ENCODE assay signal across 25 cellular contexts in the genomic region with DNA sequence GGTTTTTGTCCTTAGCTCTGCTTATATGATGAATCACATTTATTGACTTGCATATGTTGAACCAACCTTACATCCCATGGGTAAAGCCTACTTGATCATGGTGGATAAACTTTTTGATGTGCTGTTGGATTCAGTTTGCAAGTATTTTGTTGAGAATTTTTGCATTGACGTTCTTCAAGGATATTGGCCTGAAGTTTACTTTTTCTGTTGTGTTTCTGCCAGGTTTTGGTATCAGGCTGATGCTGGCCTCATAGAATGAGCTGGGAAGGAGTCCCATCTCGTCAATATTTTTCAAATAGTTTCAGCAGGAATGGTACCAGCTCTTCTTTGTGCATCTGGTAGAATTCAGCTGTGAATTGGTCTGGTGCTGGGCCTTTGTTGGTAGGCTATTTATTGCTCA.
"Had no signal": no experiment of that assay in that cellular context is flagged by ENCODE, and none has a peak within 500 bp of the region (broad histone marks: within the 10 kb centered on the region; RNA-seq: fewer than 3 reads in every experiment).

No MANE protein-coding gene starts in this region.

- H3K36me3 ChIP-seq: neural progenitor cell, ovary, right lobe of liver, sigmoid colon, stomach, thoracic aorta, thyroid gland, tibial nerve, upper lobe of left lung, vagina had no signal

- H3K27ac ChIP-seq: neural progenitor cell, ovary, parathyroid adenoma, psoas muscle, right lobe of liver, sigmoid colon, stomach, thoracic aorta, thyroid gland, tibial nerve, upper lobe of left lung, vagina had no signal

- FAIRE-seq: small intestine, urothelium cell line had no signal

- H2AFZ ChIP-seq: neural progenitor cell, parathyroid adenoma had no signal

- H3K9me3 ChIP-seq: ovary, psoas muscle, right lobe of liver, thoracic aorta, thyroid gland, tibial nerve, upper lobe of left lung, vagina had no signal

- H3K27me3 ChIP-seq: neural progenitor cell, ovary, right lobe of liver, sigmoid colon, stomach, thyroid gland, tibial nerve, upper lobe of left lung, vagina had no signal

- DNase-seq: natural killer cell; occipital lobe; ovary; posterior cingulate gyrus; psoas muscle; right cardiac atrium; right lobe of liver; sigmoid colon; small intestine; stimulated activated CD4-positive, alpha-beta T cell treated with anti-CD3 and anti-CD28 coated beads, Interleukin-15, amount 100 ng/mL, for 24 hours; stimulated activated CD4-positive, alpha-beta T cell treated with anti-CD3 and anti-CD28 coated beads, Interleukin-2, amount 100 ng/mL, for 24 hours; stimulated activated CD4-positive, alpha-beta T cell treated with anti-CD3 and anti-CD28 coated beads, Interleukin-2, amount 100 ng/mL, for 48 hours; stimulated activated CD4-positive, alpha-beta T cell treated with anti-CD3 and anti-CD28 coated beads, Interleukin-4, amount 100 ng/mL, for 24 hours; stimulated activated naive B cell treated with anti-CD40 and anti-IgM and Interleukin-4, amounts not matched to agents 10 μg/mL and 1 μg/mL and 100 μg/mL, for 72 hours; stimulated activated naive CD4-positive, alpha-beta T cell treated with Interleukin-2 at 50 U/mL for 16 hours; stomach; thyroid gland; trophoblast cell; upper lobe of left lung had no signal

- H3K4me2 ChIP-seq: neural progenitor cell had no signal

- H3K4me1 ChIP-seq: neural progenitor cell, parathyroid adenoma, psoas muscle, right lobe of liver, sigmoid colon, thyroid gland, tibial nerve, vagina had no signal

- H3K4me3 ChIP-seq: neural progenitor cell, ovary, psoas muscle, right lobe of liver, sigmoid colon, stomach, thoracic aorta, thyroid gland, tibial nerve, upper lobe of left lung, vagina had no signal

- H3K9ac ChIP-seq: neural progenitor cell, parathyroid adenoma had no signal

- H3K79me2 ChIP-seq: parathyroid adenoma had no signal
